1 cellular context compared by ENCODE assay signal in genomic region chr17:42647778-42648177, GRCh38.
TF ChIP-seq lines count a peak whose summit lies in the region.

No MANE protein-coding gene starts in this region.

TF ChIP-seq in GM23338, 12 proteins besides CTCF, POLR2A, EP300 and RAD21:
- no peak for TF ChIP-seq ZNF331 (CRISPR knock-in tag; IDR thresholded peaks at IDR 0.05; ENCODE audit: low read depth)
- TF ChIP-seq STAT1 (IDR thresholded peaks at IDR 0.05; ENCODE audit: unreplicated experiment) = no peak
- TF ChIP-seq CREB1 (CRISPR knock-in tag; IDR thresholded peaks at IDR 0.05; ENCODE audit: low read depth) = no peak
- no peak for TF ChIP-seq EZH2 (IDR thresholded peaks at IDR 0.05; ENCODE audit: low read depth, unreplicated experiment)
- TF ChIP-seq EZH2phosphoT487 (IDR thresholded peaks at IDR 0.05; ENCODE audit: unreplicated experiment) = no peak
- no peak for TF ChIP-seq ETS1 (IDR thresholded peaks at IDR 0.05)
- TF ChIP-seq REST (IDR thresholded peaks at IDR 0.05; ENCODE audit: unreplicated experiment) = no peak
- TF ChIP-seq JUNB (IDR thresholded peaks at IDR 0.05; ENCODE audit: unreplicated experiment) = no peak
- TF ChIP-seq ZNF462 (CRISPR knock-in tag; IDR thresholded peaks at IDR 0.05) = no peak
- TF ChIP-seq ZNF114 (CRISPR knock-in tag; IDR thresholded peaks at IDR 0.05) = no peak
- no peak for TF ChIP-seq POLR2AphosphoS5 (IDR thresholded peaks at IDR 0.05; ENCODE audit: low read depth)
- no peak for TF ChIP-seq NANOG (IDR thresholded peaks at IDR 0.05; ENCODE audit: borderline replicate concordance)
